In genomic region chr11:64234840-64235379, GRCh38 we compare ENCODE assay signal across 1 cellular context.
TF ChIP-seq lines count a peak whose summit lies in the region.

No MANE protein-coding gene starts in this region.

TF ChIP-seq in IMR-90, 13 proteins besides CTCF, POLR2A, EP300 and RAD21:
- peak; percentile 28; the same call in 1 of the 2 replicates for TF ChIP-seq MXI1 (IDR thresholded peaks at IDR 0.05; ENCODE audit: borderline replicate concordance, low read depth, low read length)
- 0 out of 2 replicates have a peak, but pooled peaks have one; percentile 30 for TF ChIP-seq MAZ (IDR thresholded peaks at IDR 0.05; ENCODE audit: borderline replicate concordance, low read depth, low read length)
- TF ChIP-seq SMC3 (IDR thresholded peaks at IDR 0.05; ENCODE audit: low read depth, low read length): no peak
